Comparison of ENCODE assay signal across 1 cellular context in the genomic region with DNA sequence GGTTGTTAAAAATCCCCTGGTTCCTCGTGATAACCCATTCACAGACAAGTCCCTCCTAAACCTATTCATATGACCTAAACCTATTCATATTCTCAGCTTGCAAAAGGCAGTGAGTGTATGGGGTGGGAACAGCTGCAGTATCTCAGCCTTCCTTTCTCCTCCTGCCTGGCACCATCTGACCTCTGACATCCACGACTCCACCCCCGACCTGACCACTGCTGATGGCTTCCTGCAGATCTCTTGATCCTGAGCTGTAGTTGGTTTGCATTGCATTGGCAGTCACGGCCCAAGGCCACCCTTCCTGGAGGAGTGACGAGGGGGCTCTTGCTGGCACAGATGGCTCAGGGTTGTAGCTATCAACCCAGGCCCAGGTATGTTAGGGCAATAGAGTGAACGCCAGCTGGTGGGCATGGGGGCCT.
TF ChIP-seq lines count a peak whose summit lies in the region.

No MANE protein-coding gene starts in this region.

TF ChIP-seq in HepG2, 621 proteins besides CTCF, POLR2A, EP300 and RAD21 (continued from another document):
- TF ChIP-seq, protein P1, sequence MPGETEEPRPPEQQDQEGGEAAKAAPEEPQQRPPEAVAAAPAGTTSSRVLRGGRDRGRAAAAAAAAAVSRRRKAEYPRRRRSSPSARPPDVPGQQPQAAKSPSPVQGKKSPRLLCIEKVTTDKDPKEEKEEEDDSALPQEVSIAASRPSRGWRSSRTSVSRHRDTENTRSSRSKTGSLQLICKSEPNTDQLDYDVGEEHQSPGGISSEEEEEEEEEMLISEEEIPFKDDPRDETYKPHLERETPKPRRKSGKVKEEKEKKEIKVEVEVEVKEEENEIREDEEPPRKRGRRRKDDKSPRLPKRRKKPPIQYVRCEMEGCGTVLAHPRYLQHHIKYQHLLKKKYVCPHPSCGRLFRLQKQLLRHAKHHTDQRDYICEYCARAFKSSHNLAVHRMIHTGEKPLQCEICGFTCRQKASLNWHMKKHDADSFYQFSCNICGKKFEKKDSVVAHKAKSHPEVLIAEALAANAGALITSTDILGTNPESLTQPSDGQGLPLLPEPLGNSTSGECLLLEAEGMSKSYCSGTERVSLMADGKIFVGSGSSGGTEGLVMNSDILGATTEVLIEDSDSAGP (CRISPR knock-in tag; IDR thresholded peaks at IDR 0.05; ENCODE audit: borderline replicate concordance) = peak; percentile 48; the same call in 1 of the 2 replicates
- TF ChIP-seq TBX2 (CRISPR knock-in tag; IDR thresholded peaks at IDR 0.05; ENCODE audit: borderline replicate concordance) = no peak
- 0 out of 2 replicates have a peak, but pooled peaks have one; percentile 16 for TF ChIP-seq NFAT5 (CRISPR knock-in tag; IDR thresholded peaks at IDR 0.05)
- no peak for TF ChIP-seq ZNF878 (CRISPR knock-in tag; IDR thresholded peaks at IDR 0.05)
- no peak for TF ChIP-seq NR2F1 (CRISPR knock-in tag; IDR thresholded peaks at IDR 0.05)
- 0 out of 2 replicates have a peak, but pooled peaks have one; percentile 23 for TF ChIP-seq HOXA5 (CRISPR knock-in tag; IDR thresholded peaks at IDR 0.05)
- no peak for TF ChIP-seq ZBTB33 (CRISPR knock-in tag; IDR thresholded peaks at IDR 0.05)
- no peak for TF ChIP-seq AHR (CRISPR knock-in tag; IDR thresholded peaks at IDR 0.05)
- TF ChIP-seq TBX3 (IDR thresholded peaks at IDR 0.05; ENCODE audit: borderline replicate concordance) = no peak
